Comparison of ENCODE assay signal across 23 cellular contexts in genomic region chr22:50487290-50488005, GRCh38. TPM values are rescaled to one million over a fixed set of nuclear protein-coding genes. Genes with fewer than 3 reads are reported as not detected.
"Had no signal": no experiment of that assay in that cellular context is flagged by ENCODE, and none has a peak within 500 bp of the region (broad histone marks: within the 10 kb centered on the region; RNA-seq: fewer than 3 reads in every experiment).

No MANE protein-coding gene starts in this region.

- FAIRE-seq: keratinocyte had no signal

- ATAC-seq: activated T-helper 17 cell treated with anti-CD3 and anti-CD28 coated beads, Interleukin-2, amount 50 U/mL, for 72 hours; foreskin keratinocyte; left lung had no signal

- H3K27ac ChIP-seq: epithelial cell of prostate, foreskin keratinocyte, left lung, suprapubic skin, vagina had no signal

- H3K4me1 ChIP-seq: foreskin keratinocyte, left lung, suprapubic skin, vagina had no signal

- H3K9me3 ChIP-seq: left lung, suprapubic skin, vagina had no signal

- DNase-seq: activated B cell treated with CpG ODN at 0.5 μM for 24 hours; activated CD4-positive, alpha-beta memory T cell treated with anti-CD3 and anti-CD28 coated beads for 36 hours; activated CD4-positive, alpha-beta T cell treated with anti-CD3 and anti-CD28 coated beads for 4 hours; activated naive CD4-positive, alpha-beta T cell; activated naive CD8-positive, alpha-beta T cell treated with anti-CD3 and anti-CD28 coated beads, Interleukin-2, amount 10 ng/mL, durations not matched to agents 7 days and 5 days; anterior cingulate cortex; caudate nucleus; endodermal cell; foreskin keratinocyte; hypothalamus; midbrain; nephron progenitor cell; occipital lobe; stimulated activated CD4-positive, alpha-beta T cell treated with anti-CD3 and anti-CD28 coated beads, Interleukin-12 subunit alpha, Interleukin-12 subunit beta, amount 100 ng/mL, for 4 hours; stimulated activated CD4-positive, alpha-beta T cell treated with anti-CD3 and anti-CD28 coated beads, Interleukin-1b, Interleukin-23, amount 100 ng/mL, for 48 hours had no signal

- H3K36me3 ChIP-seq: left lung, suprapubic skin, vagina had no signal

- H3K4me3 ChIP-seq: left lung, suprapubic skin, vagina had no signal

- H3K27me3 ChIP-seq: foreskin keratinocyte had no signal

RNA-seq across cellular contexts. Expression of gene MIOX, which starts 0.8 kb away (rescaled TPM):
- total RNA-seq: activated naive CD8-positive, alpha-beta T cell treated with anti-CD3 and anti-CD28 coated beads, Interleukin-2, amount 10 ng/mL, durations not matched to agents 7 days and 5 days; endodermal cell; foreskin keratinocyte; left lung; lung microvascular endothelial cell; myocyte; occipital lobe; suprapubic skin; vagina had no signal
- polyA plus RNA-seq: keratinocyte had no signal

RNA-seq across cellular contexts. Expression of gene ADM2, which starts 6.1 kb away (rescaled TPM):
- total RNA-seq: occipital lobe, vagina had no signal
